Comparison of ENCODE assay signal across 14 cellular contexts in genomic region chr6:150492941-150493340, GRCh38.
DNase-seq lines count a peak whose midpoint lies in the region; ATAC-seq and TF ChIP-seq lines count a peak whose summit lies in the region.
"Had no signal": no experiment of that assay in that cellular context is flagged by ENCODE, and none has a peak within 500 bp of the region (broad histone marks: within the 10 kb centered on the region; RNA-seq: fewer than 3 reads in every experiment).

No MANE protein-coding gene starts in this region.

- no peaks in the 10 kb centered on the region for H4K20me1 ChIP-seq in PC-9 (ENCODE audit: insufficient read depth)
- H4K20me1 ChIP-seq: BLaER1 had no signal

- POLR2A ChIA-PET in PC-9 (lab: Charles Lee; ENCODE audit: unreplicated experiment) (no interaction called here), HEK293T (lab: Yijun Ruan, JAX) (no interaction called here)

- intact Hi-C loops in PC-9 (cut with micrococcal nuclease; ENCODE audit: unreplicated experiment) (loop anchor here (2.0 to 10.0 kb wide), 4 partner anchors 74 to 322 kb away; partner anchors contain the start of gene PLEKHG1), left lung (cut with DNase I) (no loop called here)

- H3K4me1 ChIP-seq in PC-9 (replicated peaks; ENCODE audit: insufficient read depth) (peaks cover 50% of the 10 kb centered on the region), left lung (no peaks in the 10 kb centered on the region)

- TF ChIP-seq CTCF in PC-9 (conservative IDR thresholded peaks at IDR 0.05) (no peak), choroid plexus epithelial cell (conservative IDR thresholded peaks at IDR 0.05; ENCODE audit: low read depth, low read length) (no peak), left lung (IDR thresholded peaks at IDR 0.05) (no peak)

- H3K27ac ChIP-seq in PC-9: peak overlapping the region; percentile 98
- no peak overlapping the region for H3K27ac ChIP-seq in left lung
- H3K27ac ChIP-seq: BLaER1 had no signal

- H3K36me3 ChIP-seq in PC-9 (ENCODE audit: low read depth) (no peaks in the 10 kb centered on the region), left lung (no peaks in the 10 kb centered on the region)
- H3K36me3 ChIP-seq: BLaER1 had no signal

- peak overlapping the region; percentile 30; the same call in 1 of the 2 replicates for H3K4me3 ChIP-seq in PC-9
- H3K4me3 ChIP-seq in choroid plexus epithelial cell (ENCODE audit: low read depth, low read length): no peak overlapping the region
- no peak overlapping the region for H3K4me3 ChIP-seq in left lung
- H3K4me3 ChIP-seq: BLaER1 had no signal

- H3K79me2 ChIP-seq in PC-9 (ENCODE audit: low read depth): no peaks in the 10 kb centered on the region

- H3F3A ChIP-seq in PC-9 (ENCODE audit: insufficient read depth, low read depth): peaks cover 46% of the 10 kb centered on the region

- no peaks in the 10 kb centered on the region for H3K9me2 ChIP-seq in PC-9 (ENCODE audit: insufficient read depth)

- peak; percentile 38 for ATAC-seq in left lung
- no peak for ATAC-seq in HG03469 (IDR thresholded peaks at IDR 0.05; ENCODE audit: unreplicated experiment)
- ATAC-seq: activated CD8-positive, alpha-beta memory T cell treated with anti-CD3 and anti-CD28 coated beads, Interleukin-2, amount 10 ng/mL, durations not matched to agents 7 days and 5 days; activated naive CD4-positive, alpha-beta T cell treated with anti-CD3 and anti-CD28 coated beads, Interleukin-2, amount 50 U/mL, for 72 hours; stimulated activated naive B cell treated with anti-CD40 and anti-IgM and Interleukin-4, amounts not matched to agents 10 μg/mL and 1 μg/mL and 100 μg/mL, for 72 hours had no signal

- H3K9me3 ChIP-seq in PC-9 (ENCODE audit: insufficient read depth, low read depth): no peaks in the 10 kb centered on the region
- no peaks in the 10 kb centered on the region for H3K9me3 ChIP-seq in left lung

- peak overlapping the region; percentile 66 for H2AFZ ChIP-seq in PC-9

- TSS peak; percentile 52 for BruUV-seq in PC-9 (replicated peaks; lab: Mats Ljungman, UMichigan)

- CTCF ChIA-PET in PC-9 (lab: Charles Lee): no interaction called here
- CTCF ChIA-PET in HEK293T (lab: Yijun Ruan, JAX): no interaction called here

- peak; percentile 75 for DNase-seq in H4 (ENCODE audit: low spot score)
- DNase-seq in PC-9: peak; percentile 70 to 86
- DNase-seq in choroid plexus epithelial cell (ENCODE audit: low read depth): peak; percentile 21
- no peak for DNase-seq in left lung
- DNase-seq in stimulated activated CD4-positive, alpha-beta T cell treated with anti-CD3 and anti-CD28 coated beads, Interleukin-2, amount 100 ng/mL, for 48 hours: no peak
- DNase-seq in D341Med (ENCODE audit: low spot score): no peak
- no peak for DNase-seq in HEK293T (ENCODE audit: extremely low spot score)
- DNase-seq: activated CD8-positive, alpha-beta memory T cell treated with anti-CD3 and anti-CD28 coated beads, Interleukin-2, amount 10 ng/mL, durations not matched to agents 7 days and 5 days; NCI-H1105; NCI-H446; stimulated activated naive B cell treated with anti-CD40 and anti-IgM and Interleukin-4, amounts not matched to agents 10 μg/mL and 1 μg/mL and 100 μg/mL, for 72 hours had no signal

- H3K27me3 ChIP-seq in PC-9 (ENCODE audit: insufficient read depth, low read depth) (no peaks in the 10 kb centered on the region), left lung (no peaks in the 10 kb centered on the region)
- H3K27me3 ChIP-seq: BLaER1 had no signal

- H3K4me2 ChIP-seq in PC-9: peak overlapping the region; percentile 81
- H3K4me2 ChIP-seq: BLaER1 had no signal

TF ChIP-seq in HEK293T, 16 proteins besides CTCF, POLR2A, EP300 and RAD21:
- TF ChIP-seq BHLHE40 (IDR thresholded peaks at IDR 0.05; ENCODE audit: borderline replicate concordance): no peak
- no peak for TF ChIP-seq TARDBP (IDR thresholded peaks at IDR 0.05)
- no peak for TF ChIP-seq ARNT (IDR thresholded peaks at IDR 0.05)
- TF ChIP-seq HDGF (IDR thresholded peaks at IDR 0.05; ENCODE audit: borderline replicate concordance): no peak
- TF ChIP-seq FOXK2 (IDR thresholded peaks at IDR 0.05): no peak
- TF ChIP-seq, protein P1, sequence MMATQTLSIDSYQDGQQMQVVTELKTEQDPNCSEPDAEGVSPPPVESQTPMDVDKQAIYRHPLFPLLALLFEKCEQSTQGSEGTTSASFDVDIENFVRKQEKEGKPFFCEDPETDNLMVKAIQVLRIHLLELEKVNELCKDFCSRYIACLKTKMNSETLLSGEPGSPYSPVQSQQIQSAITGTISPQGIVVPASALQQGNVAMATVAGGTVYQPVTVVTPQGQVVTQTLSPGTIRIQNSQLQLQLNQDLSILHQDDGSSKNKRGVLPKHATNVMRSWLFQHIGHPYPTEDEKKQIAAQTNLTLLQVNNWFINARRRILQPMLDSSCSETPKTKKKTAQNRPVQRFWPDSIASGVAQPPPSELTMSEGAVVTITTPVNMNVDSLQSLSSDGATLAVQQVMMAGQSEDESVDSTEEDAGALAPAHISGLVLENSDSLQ (IDR thresholded peaks at IDR 0.05): no peak
- TF ChIP-seq NFRKB (IDR thresholded peaks at IDR 0.05): no peak
- no peak for TF ChIP-seq LEF1 (IDR thresholded peaks at IDR 0.05; ENCODE audit: borderline replicate concordance)
- TF ChIP-seq ELF4 (IDR thresholded peaks at IDR 0.05): no peak
- no peak for TF ChIP-seq FOXA1 (IDR thresholded peaks at IDR 0.05)
- no peak for TF ChIP-seq FOXM1 (IDR thresholded peaks at IDR 0.05; ENCODE audit: borderline replicate concordance)
- TF ChIP-seq CTBP1 (IDR thresholded peaks at IDR 0.05; ENCODE audit: borderline replicate concordance): no peak
- TF ChIP-seq ZNF384 (IDR thresholded peaks at IDR 0.05): no peak
- no peak for TF ChIP-seq SP1 (IDR thresholded peaks at IDR 0.05)

Comparison
In these comparisons a context has a peak if more than half of its experiments do, and no peak if none do; other contexts are left out.
1. DNase-seq: peak in H4 (single experiment), PC-9 (2 of 2) and choroid plexus epithelial cell (single experiment); none in left lung (0 of 2), stimulated activated CD4-positive, alpha-beta T cell treated with anti-CD3 and anti-CD28 coated beads, Interleukin-2, amount 100 ng/mL, for 48 hours (0 of 2), D341Med (single experiment) and HEK293T (single experiment).